ENCODE assay signal across 8 cellular contexts in the genomic region with DNA sequence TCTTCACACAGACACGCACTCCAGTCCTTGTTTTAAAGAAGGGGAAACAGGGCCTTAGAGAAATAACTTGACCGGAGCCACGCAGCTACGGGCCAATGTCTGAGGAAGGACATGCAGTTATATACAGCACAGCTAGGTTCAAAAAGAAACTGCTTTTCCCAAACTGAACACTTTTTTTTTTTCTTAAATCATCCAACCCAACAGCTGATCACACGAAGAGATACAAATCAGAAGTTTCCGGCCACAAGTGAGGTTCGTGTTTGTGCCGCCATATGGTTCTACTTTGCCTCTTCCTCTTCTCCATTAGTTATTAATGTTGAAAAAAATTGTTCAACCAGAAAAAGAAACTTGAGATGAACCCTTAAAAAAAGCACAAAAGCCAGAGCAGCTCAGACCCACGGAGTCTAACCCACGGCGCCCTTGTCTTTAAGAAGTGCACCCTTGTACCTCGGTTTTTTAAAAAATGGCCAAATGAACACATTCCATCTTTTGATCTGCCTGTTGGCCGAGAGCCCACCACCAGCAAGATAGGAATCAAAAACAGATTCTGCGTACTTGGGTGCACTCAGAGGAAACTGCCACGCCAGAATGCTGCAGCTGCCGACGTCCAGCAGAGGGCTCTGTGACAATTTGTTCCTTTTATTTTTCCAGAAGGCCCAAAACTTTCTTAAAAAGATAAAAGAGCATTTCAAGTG.
DNase-seq lines count a peak whose midpoint lies in the region; ATAC-seq and TF ChIP-seq lines count a peak whose summit lies in the region.

No MANE protein-coding gene starts in this region.

- whole genome bisulfite sequencing in tibial nerve, 2 donors = 19 to 22% methylated on average over 17 of the region's 17 CpGs

- H3K79me2 ChIP-seq in OCI-LY7 (ENCODE audit: insufficient read depth, low read depth, low read length) = peaks cover 8% of the 10 kb centered on the region; the same call in 1 of the 2 replicates

- H3K4me3 Mint-ChIP-seq in activated T-helper 2 cell treated with anti-CD3 and anti-CD28 coated beads, Interferon-gamma antibody, Interleukin-2, Interleukin-4, amounts not matched to agents 10 μg/mL and 5 μg/mL and 100 μg/mL, durations not matched to agents 14 hours and 24 hours and 36 hours (ENCODE audit: low read depth) = peak overlapping the region; percentile 69

- H3K4me2 ChIP-seq in OCI-LY7 (ENCODE audit: low read length) = peak overlapping the region; percentile 72

- no peak for TF ChIP-seq POLR2A in tibial nerve (IDR thresholded peaks at IDR 0.05)

- H3K36me3 Mint-ChIP-seq in activated T-helper 2 cell treated with anti-CD3 and anti-CD28 coated beads, Interferon-gamma antibody, Interleukin-2, Interleukin-4, amounts not matched to agents 10 μg/mL and 5 μg/mL and 100 μg/mL, durations not matched to agents 14 hours and 24 hours and 36 hours (ENCODE audit: low read depth) = peaks cover 13% of the 10 kb centered on the region

- H3K27ac Mint-ChIP-seq in activated T-helper 2 cell treated with anti-CD3 and anti-CD28 coated beads, Interferon-gamma antibody, Interleukin-2, Interleukin-4, amounts not matched to agents 10 μg/mL and 5 μg/mL and 100 μg/mL, durations not matched to agents 14 hours and 24 hours and 36 hours = peak overlapping the region; percentile 91

- DNase-seq in GM10248 (ENCODE audit: extremely low spot score) (peak; percentile 77), OCI-LY7 (ENCODE audit: low spot score) (peak; percentile 74), foreskin fibroblast (peak; percentile 82 to 93), pons (ENCODE audit: low spot score) (peak; percentile 76), tibial nerve (ENCODE audit: low spot score in 2 of 2) (peak; percentile 58 to 75), NCI-H146 treated with DMSO at 0.1 percent for 48 hours (lab: John Stamatoyannopoulos, UW; ENCODE audit: unreplicated experiment) (no peak)
- peak; percentile 67 for DNase-seq in activated T-helper 2 cell treated with anti-CD3 and anti-CD28 coated beads, Interferon-gamma antibody, Interleukin-2, Interleukin-4, amounts not matched to agents 10 μg/mL and 5 μg/mL and 100 μg/mL, durations not matched to agents 14 hours and 24 hours and 36 hours (ENCODE audit: low spot score)

- peak overlapping the region; percentile 41 for H3K4me3 ChIP-seq in OCI-LY7 (ENCODE audit: low read depth, low read length, poor library complexity, severe bottlenecking)
- peak overlapping the region; percentile 30 to 36 for H3K4me3 ChIP-seq in foreskin fibroblast (ENCODE audit: low read depth in 1 of 2, low read length in 2 of 2)
- H3K4me3 ChIP-seq in tibial nerve = peak overlapping the region in 1 of 4 donors; percentile 29

- H3K4me1 Mint-ChIP-seq in activated T-helper 2 cell treated with anti-CD3 and anti-CD28 coated beads, Interferon-gamma antibody, Interleukin-2, Interleukin-4, amounts not matched to agents 10 μg/mL and 5 μg/mL and 100 μg/mL, durations not matched to agents 14 hours and 24 hours and 36 hours (ENCODE audit: low read depth) = peaks cover 57% of the 10 kb centered on the region

- intact Hi-C loops in OCI-LY7 (cut with micrococcal nuclease; ENCODE audit: unreplicated experiment) = loop anchor here (1.0 to 5.0 kb wide), 3 partner anchors 96 to 260 kb away; a partner anchor contains a TSS
- intact Hi-C loops in activated T-helper 2 cell treated with anti-CD3 and anti-CD28 coated beads, Interferon-gamma antibody, Interleukin-2, Interleukin-4, amounts not matched to agents 10 μg/mL and 5 μg/mL and 100 μg/mL, durations not matched to agents 14 hours and 24 hours and 36 hours (cut with micrococcal nuclease) = loop anchor here (1.0 to 5.0 kb wide), 5 partner anchors 94 to 262 kb away; a partner anchor contains a TSS

- H3K9me3 Mint-ChIP-seq in activated T-helper 2 cell treated with anti-CD3 and anti-CD28 coated beads, Interferon-gamma antibody, Interleukin-2, Interleukin-4, amounts not matched to agents 10 μg/mL and 5 μg/mL and 100 μg/mL, durations not matched to agents 14 hours and 24 hours and 36 hours = no peaks in the 10 kb centered on the region

- H3K27me3 Mint-ChIP-seq in activated T-helper 2 cell treated with anti-CD3 and anti-CD28 coated beads, Interferon-gamma antibody, Interleukin-2, Interleukin-4, amounts not matched to agents 10 μg/mL and 5 μg/mL and 100 μg/mL, durations not matched to agents 14 hours and 24 hours and 36 hours (ENCODE audit: low read depth) = no peaks in the 10 kb centered on the region

- TF ChIP-seq EP300 in tibial nerve (IDR thresholded peaks at IDR 0.05) = peak in 1 of 2 donors; percentile 53

- peak overlapping the region; percentile 22; the same call in 1 of the 2 replicates for H2AFZ ChIP-seq in OCI-LY7 (ENCODE audit: low read length)

- BruUV-seq in OCI-LY7 (replicated peaks; lab: Mats Ljungman, UMichigan) = TSS peak; percentile 26

- no peaks in the 10 kb centered on the region for H3K9me3 ChIP-seq in OCI-LY7 (ENCODE audit: low read length)
- no peaks in the 10 kb centered on the region for H3K9me3 ChIP-seq in tibial nerve

- no peaks in the 10 kb centered on the region for H3K27me3 ChIP-seq in tibial nerve

- TF ChIP-seq CTCF in GM10248 (IDR thresholded peaks at IDR 0.05; ENCODE audit: control extremely low read depth, extremely low read depth, low read depth, missing control alignments) (peak; percentile 72), OCI-LY7 (conservative IDR thresholded peaks at IDR 0.05; ENCODE audit: low read length) (peak; percentile 99), foreskin fibroblast (IDR thresholded peaks at IDR 0.05; ENCODE audit: low read depth, low read length) (peak; percentile 91), tibial nerve (IDR thresholded peaks at IDR 0.05) (peak; percentile 68 to 86 (median 77))

- POLR2A ChIA-PET in GM10248 (lab: Yijun Ruan, JAX) = no interaction called here
- POLR2A ChIA-PET in OCI-LY7 (lab: Charles Lee) = interaction anchor here (0.6 kb wide), 1 partner anchor 45 kb away, joined by 3 read pairs; no protein-coding TSS in a partner anchor

- CTCF ChIA-PET in GM10248 (lab: Yijun Ruan, JAX) = interaction anchor here (0.7 to 3.7 kb wide), 24 partner anchors 9 to 277 kb away, joined by 3 to 46 read pairs (median 4); no protein-coding TSS in a partner anchor
- CTCF ChIA-PET in OCI-LY7 (lab: Charles Lee; ENCODE audit: unreplicated experiment) = no interaction called here

- H4K20me1 ChIP-seq in OCI-LY7 (ENCODE audit: insufficient read depth, low read length) = no peaks in the 10 kb centered on the region

- peak; percentile 66 for ATAC-seq in HG02759 (IDR thresholded peaks at IDR 0.05; ENCODE audit: unreplicated experiment)

- H3K4me1 ChIP-seq in OCI-LY7 (ENCODE audit: insufficient read depth, low read length, poor library complexity, severe bottlenecking) (peaks cover 44% of the 10 kb centered on the region), tibial nerve (peaks cover 0 to 77% (median 31%) of the 10 kb centered on the region in 4 donors)

- no peaks in the 10 kb centered on the region for H3K9me2 ChIP-seq in OCI-LY7 (ENCODE audit: insufficient read depth, low read length)

- peak overlapping the region; percentile 77 for H3K27ac ChIP-seq in OCI-LY7 (ENCODE audit: low read depth, low read length, poor library complexity, severe bottlenecking)
- peak overlapping the region; percentile 61 to 91 (median 76) for H3K27ac ChIP-seq in tibial nerve

- H3K36me3 ChIP-seq in OCI-LY7 (ENCODE audit: insufficient read depth, low read length) (no peaks in the 10 kb centered on the region), tibial nerve (peaks cover 0 to 5% (median 0%) of the 10 kb centered on the region in 3 donors)
